Comparison of ENCODE assay signal across 19 cellular contexts in the genomic region with DNA sequence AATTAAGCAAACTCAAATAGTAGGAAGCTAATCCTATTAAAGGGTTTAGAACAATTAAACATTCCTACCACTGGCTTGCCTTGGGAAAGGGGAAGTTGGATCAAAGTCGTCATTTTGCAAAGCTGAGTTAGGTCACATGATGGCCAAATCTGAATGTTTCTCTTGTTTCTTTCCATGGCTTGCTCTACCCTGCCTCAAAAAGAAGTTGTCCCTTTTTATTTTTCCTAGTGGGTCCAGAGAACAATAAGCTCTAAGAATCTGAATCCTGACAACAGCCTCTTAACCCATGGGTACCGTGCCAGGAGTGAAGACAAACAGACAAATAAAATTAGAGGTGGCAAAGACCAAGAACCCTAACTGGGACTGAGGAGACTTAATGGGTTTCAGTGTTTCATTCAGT. TPM values are rescaled to one million over a fixed set of nuclear protein-coding genes. Genes with fewer than 3 reads are reported as not detected.
DNase-seq lines count a peak whose midpoint lies in the region; ATAC-seq and TF ChIP-seq lines count a peak whose summit lies in the region.
"Had no signal": no experiment of that assay in that cellular context is flagged by ENCODE, and none has a peak within 500 bp of the region (broad histone marks: within the 10 kb centered on the region; RNA-seq: fewer than 3 reads in every experiment).

No MANE protein-coding gene starts in this region.

- TF ChIP-seq CTCF in CD14-positive monocyte (IDR thresholded peaks at IDR 0.05) (no peak), retinal pigment epithelial cell (conservative IDR thresholded peaks at IDR 0.05; ENCODE audit: low read depth, low read length) (no peak)

- no peak overlapping the region for H3K4me3 Mint-ChIP-seq in CD14-positive monocyte
- H3K4me3 Mint-ChIP-seq: H9, IgD-negative memory B cell had no signal

- peaks cover 26% of the 10 kb centered on the region for H3K4me1 Mint-ChIP-seq in CD14-positive monocyte
- H3K4me1 Mint-ChIP-seq: H9, IgD-negative memory B cell had no signal

- peaks cover 0 to 2% (median 0%) of the 10 kb centered on the region in 7 donors for H3K9me3 Mint-ChIP-seq in CD14-positive monocyte
- H3K9me3 Mint-ChIP-seq: H9, IgD-negative memory B cell had no signal

- ATAC-seq in HG03159 (IDR thresholded peaks at IDR 0.05; ENCODE audit: unreplicated experiment), result no peak
- ATAC-seq: A549 had no signal

- H3K27ac ChIP-seq in angular gyrus (ENCODE audit: low read depth, low read length), result peak overlapping the region; percentile 71
- H3K27ac ChIP-seq: A549, C4-2B, HL-60 had no signal

- DNase-seq in CD14-positive monocyte (ENCODE audit: low spot score) (no peak), inferior parietal cortex (ENCODE audit: extremely low spot score) (peak; percentile 42), retinal pigment epithelial cell (ENCODE audit: low read depth) (peak; percentile 78), occipital lobe (lab: John Stamatoyannopoulos, UW) (no peak), HCEC 1CT (no peak)
- DNase-seq: H9; NCI-H1105; NCI-H2107; NCI-H226; NCI-H526 treated with DMSO at 0.1 percent for 48 hours; NK-92 treated with Interleukin-12 subunit alpha and Interleukin-12 subunit beta, amount 100 ng/mL, for 24 hours; OCI-M1; RPMI8226 had no signal

- H3K27me3 Mint-ChIP-seq in CD14-positive monocyte (ENCODE audit: low read depth in 3 of 3), result peaks cover 0 to 2% (median 0%) of the 10 kb centered on the region in 3 donors
- H3K27me3 Mint-ChIP-seq: IgD-negative memory B cell had no signal

- intact Hi-C loops in CD14-positive monocyte (cut with micrococcal nuclease), result no loop called here

- H3K4me3 ChIP-seq in retinal pigment epithelial cell (ENCODE audit: low read length), result no peak overlapping the region
- H3K4me3 ChIP-seq: A549 had no signal

- H3K36me3 Mint-ChIP-seq in CD14-positive monocyte, result peaks cover 67 to 86% of the 10 kb centered on the region in 2 donors

- peak overlapping the region; percentile 40 to 88 (median 82) for H3K27ac Mint-ChIP-seq in CD14-positive monocyte
- H3K27ac Mint-ChIP-seq: H9, IgD-negative memory B cell had no signal

RNA-seq across cellular contexts. Expression of a gene that starts 26.2 kb away (rescaled TPM):
- not detected for polyA plus RNA-seq in CD14-positive monocyte
- total RNA-seq in occipital lobe, result not detected
- total RNA-seq: H9 had no signal
- polyA plus RNA-seq: IgD-negative memory B cell had no signal

RNA-seq across cellular contexts. Expression of a gene that starts 32.4 kb away (rescaled TPM):
- polyA plus RNA-seq in CD14-positive monocyte, result 10 to 100 TPM; 16.6 to 24.4 TPM
- 28.1 TPM for total RNA-seq in occipital lobe

RNA-seq across cellular contexts. Expression of a gene that starts 34.2 kb away (rescaled TPM):
- polyA plus RNA-seq in CD14-positive monocyte, result 1 to 10 TPM; 1.7 to 2.0 TPM
- 30.9 TPM for total RNA-seq in occipital lobe

Comparison
In these comparisons a context has a peak if more than half of its experiments do, and no peak if none do; other contexts are left out.
1. DNase-seq: peak in inferior parietal cortex (single experiment) and retinal pigment epithelial cell (single experiment); none in CD14-positive monocyte (single experiment), occipital lobe (single experiment) and HCEC 1CT (single experiment).